Comparison of ENCODE assay signal across 8 cellular contexts in genomic region chr19:44749318-44749717, GRCh38. TPM values are rescaled to one million over a fixed set of nuclear protein-coding genes. Genes with fewer than 3 reads are reported as not detected.
DNase-seq lines count a peak whose midpoint lies in the region; ATAC-seq and TF ChIP-seq lines count a peak whose summit lies in the region.

No MANE protein-coding gene starts in this region.

- H3K9me3 ChIP-seq in SJSA1 (replicated peaks) (no peaks in the 10 kb centered on the region), esophagus muscularis mucosa (no peaks in the 10 kb centered on the region), parathyroid adenoma (ENCODE audit: control insufficient read depth, low read length) (no peaks in the 10 kb centered on the region)

- TF ChIP-seq POLR2A in esophagus muscularis mucosa (IDR thresholded peaks at IDR 0.05; ENCODE audit: low read depth) = no peak

- H3K4me3 ChIP-seq in SJSA1 = peak overlapping the region; percentile 74
- peak overlapping the region; percentile 75 to 84 (median 80) for H3K4me3 ChIP-seq in esophagus muscularis mucosa
- H3K4me3 ChIP-seq in parathyroid adenoma (ENCODE audit: low read depth, low read length) = peak overlapping the region; percentile 72

- TF ChIP-seq CTCF in esophagus muscularis mucosa (IDR thresholded peaks at IDR 0.05) (no peak), parathyroid adenoma (IDR thresholded peaks at IDR 0.05) (no peak)

- no peaks in the 10 kb centered on the region for H3K27me3 ChIP-seq in SJSA1 (replicated peaks)
- H3K27me3 ChIP-seq in esophagus muscularis mucosa = no peaks in the 10 kb centered on the region
- H3K27me3 ChIP-seq in parathyroid adenoma (ENCODE audit: control insufficient read depth, insufficient read depth, low read length) = no peaks in the 10 kb centered on the region

- DNase-seq in D341Med (ENCODE audit: low spot score) (peak; percentile 2), SJSA1 (ENCODE audit: low read depth in 1 of 2, low spot score in 2 of 2) (no peak), esophagus muscularis mucosa (ENCODE audit: extremely low spot score) (no peak), COLO829 (ENCODE audit: low spot score) (no peak), NCI-H446 treated with DMSO at 0.1 percent for 48 hours (lab: John Stamatoyannopoulos, UW) (no peak), posterior cingulate gyrus (no peak)

- no peak overlapping the region for H3K27ac ChIP-seq in SJSA1
- H3K27ac ChIP-seq in esophagus muscularis mucosa (replicated peaks in 1 of 4) = peak overlapping the region; percentile 89 to 96 (median 94)
- H3K27ac ChIP-seq in parathyroid adenoma = peak overlapping the region; percentile 73

- ATAC-seq in HG02981 (IDR thresholded peaks at IDR 0.05; ENCODE audit: unreplicated experiment) = no peak

- H3K4me1 ChIP-seq in SJSA1 (replicated peaks) = peaks cover 61% of the 10 kb centered on the region
- peaks cover 55 to 96% (median 90%) of the 10 kb centered on the region in 4 donors for H3K4me1 ChIP-seq in esophagus muscularis mucosa
- peaks cover 28% of the 10 kb centered on the region for H3K4me1 ChIP-seq in parathyroid adenoma

- peak overlapping the region; percentile 91 for H3K4me2 ChIP-seq in parathyroid adenoma (ENCODE audit: low read length)

- peak overlapping the region; percentile 50 for H3K9ac ChIP-seq in parathyroid adenoma

- H2AFZ ChIP-seq in parathyroid adenoma = peak overlapping the region; percentile 56

- peaks cover 35% of the 10 kb centered on the region for H3K36me3 ChIP-seq in SJSA1
- H3K36me3 ChIP-seq in esophagus muscularis mucosa = peaks cover 0 to 32% (median 21%) of the 10 kb centered on the region in 4 donors
- no peaks in the 10 kb centered on the region for H3K36me3 ChIP-seq in parathyroid adenoma (ENCODE audit: control insufficient read depth, insufficient read depth, low read length)

- TF ChIP-seq EP300 in esophagus muscularis mucosa (IDR thresholded peaks at IDR 0.05) = no peak

- 57% methylated on average over 2 of the region's 2 CpGs for WGBS in esophagus muscularis mucosa

- H3K79me2 ChIP-seq in parathyroid adenoma = peaks cover 7% of the 10 kb centered on the region

- intact Hi-C loops in esophagus muscularis mucosa (cut with DNase I) = no loop called here
- intact Hi-C loops in posterior cingulate gyrus (cut with DNase I) = no loop called here

RNA-seq across cellular contexts. Expression of gene BCL3, which starts 0.8 kb away (rescaled TPM):
- 3.9 and 12.3 TPM in 2 replicates for total RNA-seq in SJSA1 (2014; rRNA removed; shearing (Covaris generic))
- total RNA-seq in esophagus muscularis mucosa = 100 to 1,000 TPM in 1 of 4 donors, 10 to 100 TPM in 2, 1 to 10 TPM in 1; 10.0 to 147 (median 20.2) TPM

RNA-seq across cellular contexts. Expression of gene CBLC, which starts 28.4 kb away (rescaled TPM):
- total RNA-seq in SJSA1 (2014; rRNA removed; shearing (Covaris generic)) = not detected in 2 replicates
- total RNA-seq in esophagus muscularis mucosa = under 1 TPM in 2 of 4 donors, not detected in 2; 0.34 to 0.50 TPM

RNA-seq across cellular contexts. Expression of gene CEACAM16, which starts 50.4 kb away (rescaled TPM):
- total RNA-seq in SJSA1 (2014; rRNA removed; shearing (Covaris generic)) = not detected in 2 replicates
- not detected for total RNA-seq in esophagus muscularis mucosa

RNA-seq across cellular contexts. Expression of gene BCAM, which starts 59.6 kb away (rescaled TPM):
- 95.1 and 116 TPM in 2 replicates for total RNA-seq in SJSA1 (2014; rRNA removed; shearing (Covaris generic))
- total RNA-seq in esophagus muscularis mucosa = 10 to 100 TPM; 32.4 to 76.5 (median 56.6) TPM
